Comparison of ENCODE assay signal across 22 cellular contexts in genomic region chr10:101047268-101047667, GRCh38. TPM values are rescaled to one million over a fixed set of nuclear protein-coding genes. Genes with fewer than 3 reads are reported as not detected.
DNase-seq lines count a peak whose midpoint lies in the region; ATAC-seq and TF ChIP-seq lines count a peak whose summit lies in the region.
"Had no signal": no experiment of that assay in that cellular context is flagged by ENCODE, and none has a peak within 500 bp of the region (broad histone marks: within the 10 kb centered on the region; RNA-seq: fewer than 3 reads in every experiment).

No MANE protein-coding gene starts in this region.

- no peaks in the 10 kb centered on the region for H3K36me3 Mint-ChIP-seq in WTC11

- H3K4me3 ChIP-seq in H7 (ENCODE audit: insufficient read depth, low read depth, low read length) (no peak overlapping the region), iPS-20b (ENCODE audit: low read length) (peak overlapping the region; percentile 5; the same call in 1 of the 2 replicates), osteoblast (ENCODE audit: insufficient read depth, low read length) (peak overlapping the region; percentile 26), uterus (no peak overlapping the region)
- H3K4me3 ChIP-seq: tibial artery had no signal

- H3K4me3 Mint-ChIP-seq in WTC11 = peak overlapping the region; percentile 73
- H3K4me3 Mint-ChIP-seq: activated CD8-positive, alpha-beta T cell treated with anti-CD3 and anti-CD28 coated beads for 36 hours; memory B cell had no signal

- H3K27ac ChIP-seq in iPS-20b (ENCODE audit: low read length) (no peak overlapping the region), osteoblast (ENCODE audit: low read depth, low read length) (no peak overlapping the region), uterus (no peak overlapping the region)
- H3K27ac ChIP-seq: brain microvascular endothelial cell, tibial artery had no signal

- peaks cover 7% of the 10 kb centered on the region; the same call in 1 of the 2 replicates for H3K9me3 ChIP-seq in iPS-20b (ENCODE audit: insufficient read depth, low read depth, low read length)
- no peaks in the 10 kb centered on the region for H3K9me3 ChIP-seq in osteoblast (ENCODE audit: low read depth, low read length)
- H3K9me3 ChIP-seq in uterus = no peaks in the 10 kb centered on the region
- H3K9me3 ChIP-seq: SK-N-SH, tibial artery had no signal

- TF ChIP-seq POLR2A in uterus (IDR thresholded peaks at IDR 0.05) = no peak

- H4K20me1 ChIP-seq in osteoblast (ENCODE audit: insufficient read depth, low read length) = no peaks in the 10 kb centered on the region

- H3K27me3 Mint-ChIP-seq in WTC11 (ENCODE audit: low read depth) = peaks cover 88% of the 10 kb centered on the region

- no peak overlapping the region for H3K27ac Mint-ChIP-seq in WTC11
- H3K27ac Mint-ChIP-seq: activated CD8-positive, alpha-beta T cell treated with anti-CD3 and anti-CD28 coated beads for 36 hours; memory B cell had no signal

- intact Hi-C loops in uterus (cut with DNase I; ENCODE audit: low total_unique reads) = no loop called here
- intact Hi-C loops in sciatic nerve (cut with DNase I) = no loop called here

- peak; percentile 60 for DNase-seq in H7
- DNase-seq in WTC11 (ENCODE audit: low spot score) = no peak
- peak; percentile 85 for DNase-seq in osteoblast (ENCODE audit: insufficient read length, low spot score, missing footprints)
- DNase-seq in uterus = no peak
- DNase-seq in sciatic nerve (ENCODE audit: low spot score) = no peak
- DNase-seq: activated CD4-positive, alpha-beta T cell treated with anti-CD3 and anti-CD28 coated beads for 1 hour; activated CD8-positive, alpha-beta T cell treated with anti-CD3 and anti-CD28 coated beads for 36 hours; activated gamma-delta T cell; activated T-cell treated with anti-CD3 and anti-CD28 coated beads for 4 hours; brain microvascular endothelial cell; HCEC 1CT; Kasumi-1; NCI-H146; nucleus accumbens; SK-N-SH; small intestine; stimulated activated CD8-positive, alpha-beta memory T cell treated with anti-CD3 and anti-CD28 coated beads, Interleukin-4, amount 100 ng/mL, for 48 hours; T-helper 2 cell; tibial artery had no signal

- H3K4me1 Mint-ChIP-seq in WTC11 = peaks cover 50% of the 10 kb centered on the region

- POLR2A ChIA-PET in WTC11 (lab: Charles Lee) = interaction anchor here (0.6 to 1.4 kb wide), 4 partner anchors 11 to 363 kb away, joined by 3 to 4 read pairs (median 3); no protein-coding TSS in a partner anchor

- H3K36me3 ChIP-seq in H7 (replicated peaks; ENCODE audit: control insufficient read depth, insufficient read depth, low read length) (no peaks in the 10 kb centered on the region), iPS-20b (ENCODE audit: insufficient read depth, low read depth, low read length) (no peaks in the 10 kb centered on the region), osteoblast (ENCODE audit: insufficient read depth, low read length) (no peaks in the 10 kb centered on the region), uterus (no peaks in the 10 kb centered on the region)
- H3K36me3 ChIP-seq: brain microvascular endothelial cell, tibial artery had no signal

- no peaks in the 10 kb centered on the region for H3K9me3 Mint-ChIP-seq in WTC11
- H3K9me3 Mint-ChIP-seq: activated CD8-positive, alpha-beta T cell treated with anti-CD3 and anti-CD28 coated beads for 36 hours; memory B cell had no signal

- no peaks in the 10 kb centered on the region for H3K79me2 ChIP-seq in osteoblast (ENCODE audit: insufficient read depth, low read length)

- H2AFZ ChIP-seq in osteoblast (ENCODE audit: low read length) = no peak overlapping the region

- TF ChIP-seq CTCF in WTC11 (IDR thresholded peaks at IDR 0.05) (no peak), osteoblast (IDR thresholded peaks at IDR 0.05; ENCODE audit: extremely low read depth, low read depth, low read length) (no peak), uterus (IDR thresholded peaks at IDR 0.05) (no peak)

- peak overlapping the region; percentile 50 for H3K4me2 ChIP-seq in osteoblast (ENCODE audit: insufficient read depth, low read length)
- H3K4me2 ChIP-seq: SK-N-SH had no signal

- CTCF ChIA-PET in WTC11 (lab: Charles Lee) = interaction anchor here (0.6 to 10.4 kb wide), 21 partner anchors 8 to 245 kb away, joined by 3 to 405 read pairs (median 4); partner anchors contain the start of genes KAZALD1, LZTS2, PDZD7 and SFXN3

- ATAC-seq in WTC11 (no peak), HG02623 (IDR thresholded peaks at IDR 0.05; ENCODE audit: unreplicated experiment) (no peak), sciatic nerve (no peak)
- ATAC-seq: activated CD8-positive, alpha-beta T cell treated with anti-CD3 and anti-CD28 coated beads for 36 hours had no signal

- H3K9ac ChIP-seq in iPS-20b (ENCODE audit: low read depth, low read length) = no peak overlapping the region
- H3K9ac ChIP-seq: SK-N-SH had no signal

- H3K27me3 ChIP-seq in H7 (ENCODE audit: control insufficient read depth, insufficient read depth, low read length) (peaks cover 66% of the 10 kb centered on the region), iPS-20b (ENCODE audit: insufficient read depth, low read length) (peaks cover 93% of the 10 kb centered on the region), osteoblast (ENCODE audit: insufficient read depth, low read length) (peaks cover 38% of the 10 kb centered on the region), uterus (peaks cover 18 to 44% of the 10 kb centered on the region in 2 donors)

- peaks cover 13% of the 10 kb centered on the region for H3K4me1 ChIP-seq in iPS-20b (ENCODE audit: insufficient read depth, low read length)
- peaks cover 31% of the 10 kb centered on the region for H3K4me1 ChIP-seq in osteoblast (ENCODE audit: insufficient read depth, low read length)
- H3K4me1 ChIP-seq in uterus = peaks cover 0 to 5% of the 10 kb centered on the region in 2 donors

TF ChIP-seq in WTC11, 78 proteins besides CTCF, POLR2A, EP300 and RAD21 (continues in another document):
- no peak for TF ChIP-seq ZNF138 (CRISPR knock-in tag; conservative IDR thresholded peaks at IDR 0.05)
- no peak for TF ChIP-seq AR (CRISPR knock-in tag; IDR thresholded peaks at IDR 0.05)
- TF ChIP-seq ZNF423 (CRISPR knock-in tag; IDR thresholded peaks at IDR 0.05) = no peak
- no peak for TF ChIP-seq MAX (CRISPR knock-in tag; IDR thresholded peaks at IDR 0.05)
- TF ChIP-seq PRRX2 (CRISPR knock-in tag; IDR thresholded peaks at IDR 0.05) = no peak
- TF ChIP-seq TCF7 (CRISPR knock-in tag; IDR thresholded peaks at IDR 0.05; ENCODE audit: low read depth) = no peak
- TF ChIP-seq HMGA2 (CRISPR knock-in tag; IDR thresholded peaks at IDR 0.05) = no peak
- TF ChIP-seq E2F4 (CRISPR knock-in tag; IDR thresholded peaks at IDR 0.05; ENCODE audit: borderline replicate concordance, low read depth) = no peak

RNA-seq across cellular contexts. Expression of gene KAZALD1, which starts 14.5 kb away (rescaled TPM):
- total RNA-seq in H7 (2014; rRNA removed; shearing (Covaris generic)) = 11.9 and 22.0 TPM in 2 replicates
- total RNA-seq in WTC11 (2021) (9.6 to 19.2 TPM (median 10.2 TPM) in 3 replicates), osteoblast (26.4 and 30.1 TPM in 2 replicates), uterus (10 to 100 TPM in 1 of 4 donors, 1 to 10 TPM in 1, under 1 TPM in 1, not detected in 1; 0.26 to 34.6 (median 6.3) TPM), sciatic nerve (4.7 TPM)

RNA-seq across cellular contexts. Expression of gene SFXN3, which starts 16.2 kb away (rescaled TPM):
- total RNA-seq in H7 (2014; rRNA removed; shearing (Covaris generic)) = 4.1 and 5.6 TPM in 2 replicates
- total RNA-seq in WTC11 (2021) = 2.5 to 5.6 TPM (median 3.2 TPM) in 3 replicates
- total RNA-seq in osteoblast = 103 and 106 TPM in 2 replicates
- 100 to 1,000 TPM in 1 of 4 donors, 10 to 100 TPM in 3; 34.6 to 161 (median 58.1) TPM for total RNA-seq in uterus
- total RNA-seq in sciatic nerve = 58.9 TPM

RNA-seq across cellular contexts. Expression of gene PDZD7, which starts 16.3 kb away (rescaled TPM):
- total RNA-seq in H7 (2014; rRNA removed; shearing (Covaris generic)) = 2.3 and 5.1 TPM in 2 replicates
- total RNA-seq in WTC11 (2021) (1.9 to 2.7 TPM (median 2.6 TPM) in 3 replicates), osteoblast (0.72 and 1.2 TPM in 2 replicates), uterus (1 to 10 TPM in 1 of 4 donors, under 1 TPM in 2, not detected in 1; under 0.01 to 1.3 (median 0.61) TPM), sciatic nerve (3.8 TPM)

RNA-seq across cellular contexts. Expression of gene LZTS2, which starts 47.7 kb away (rescaled TPM):
- 107 and 108 TPM in 2 replicates for total RNA-seq in H7 (2014; rRNA removed; shearing (Covaris generic))
- total RNA-seq in WTC11 (2021) (84.6 to 93.1 TPM (median 91.1 TPM) in 3 replicates), osteoblast (117 and 127 TPM in 2 replicates), uterus (100 to 1,000 TPM in 2 of 4 donors, 10 to 100 TPM in 2; 51.5 to 123 (median 85.2) TPM), sciatic nerve (78.6 TPM)

RNA-seq across cellular contexts. Expression of gene TWNK, which starts 59.9 kb away (rescaled TPM):
- total RNA-seq in H7 (2014; rRNA removed; shearing (Covaris generic)) = 16.0 and 19.2 TPM in 2 replicates
- total RNA-seq in WTC11 (2021) = 24.5 to 28.2 TPM (median 26.2 TPM) in 3 replicates
- total RNA-seq in osteoblast = 3.2 and 3.3 TPM in 2 replicates
- 10 to 100 TPM in 1 of 4 donors, 1 to 10 TPM in 2, under 1 TPM in 1; 0.51 to 11.8 (median 6.2) TPM for total RNA-seq in uterus
- total RNA-seq in sciatic nerve = 5.9 TPM

Comparison
In these comparisons a context has a peak if more than half of its experiments do, and no peak if none do; other contexts are left out.
1. DNase-seq: peak in H7 (single experiment) and osteoblast (single experiment); none in WTC11 (single experiment), uterus (0 of 2) and sciatic nerve (single experiment).
2. H3K4me3 ChIP-seq: peak in iPS-20b (single experiment) and osteoblast (single experiment); none in H7 (single experiment) and uterus (0 of 2).